9 cellular contexts compared by ENCODE assay signal in the genomic region with DNA sequence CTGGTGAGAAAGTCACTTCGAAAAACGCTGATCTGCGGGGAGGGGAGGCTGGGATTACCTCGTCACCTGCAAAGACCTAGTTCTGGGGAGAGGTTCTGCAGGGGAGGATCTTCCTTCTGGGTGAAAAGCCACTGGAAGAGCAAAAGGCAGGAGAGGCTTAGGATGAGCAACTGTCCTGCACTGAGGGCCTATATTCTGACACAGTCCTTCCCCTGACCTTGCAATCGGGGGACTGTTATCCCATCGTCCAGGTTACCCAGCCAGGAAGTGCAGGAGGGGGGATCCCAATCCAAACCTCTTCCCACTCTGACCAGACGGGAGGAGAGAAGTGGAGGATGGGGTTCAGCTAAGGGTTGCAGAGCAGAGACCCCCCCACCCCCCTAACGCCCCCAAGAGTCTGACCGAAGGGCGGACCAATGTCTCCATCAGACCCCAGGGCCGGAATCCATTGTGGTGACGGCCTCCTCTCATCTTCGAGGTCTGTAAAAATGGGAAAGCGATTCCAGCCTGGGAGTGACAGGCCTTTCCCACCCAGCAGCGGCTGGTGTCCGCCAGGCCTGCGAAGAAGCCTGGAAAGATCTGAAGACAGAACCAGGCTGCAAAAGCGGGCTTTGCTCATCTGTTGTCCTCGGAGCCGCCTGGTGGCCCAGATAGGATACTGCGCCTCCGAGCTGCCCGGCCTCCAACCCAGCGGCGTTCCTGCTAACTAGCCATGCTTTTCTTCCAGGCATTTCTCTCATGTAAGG. TPM values are rescaled to one million over a fixed set of nuclear protein-coding genes. Genes with fewer than 3 reads are reported as not detected.
DNase-seq lines count a peak whose midpoint lies in the region; ATAC-seq and TF ChIP-seq lines count a peak whose summit lies in the region.
"Had no signal": no experiment of that assay in that cellular context is flagged by ENCODE, and none has a peak within 500 bp of the region (broad histone marks: within the 10 kb centered on the region; RNA-seq: fewer than 3 reads in every experiment).

No MANE protein-coding gene starts in this region.

- TF ChIP-seq CTCF in Calu3 (IDR thresholded peaks at IDR 0.05; ENCODE audit: unreplicated experiment) (peak; percentile 84), coronary artery (IDR thresholded peaks at IDR 0.05) (peak; percentile 88)

- peaks cover 69% of the 10 kb centered on the region for H3K36me3 Mint-ChIP-seq in Calu3 (ENCODE audit: insufficient read depth, unreplicated experiment)
- peaks cover 4% of the 10 kb centered on the region for H3K36me3 Mint-ChIP-seq in activated CD4-positive, alpha-beta T cell treated with anti-CD3 and anti-CD28 coated beads, Interleukin-2, amount 10 ng/mL, durations not matched to agents 7 days and 5 days (ENCODE audit: low read depth)

- POLR2A ChIA-PET in activated CD4-positive, alpha-beta T cell treated with anti-CD3 and anti-CD28 coated beads, Interleukin-2, amount 10 ng/mL, durations not matched to agents 7 days and 5 days (lab: Charles Lee) = no interaction called here

- BruUV-seq in Calu3 (replicated peaks; lab: Mats Ljungman, UMichigan) = no TSS peak

- peak overlapping the region; percentile 97 to 98 for H3K27ac ChIP-seq in coronary artery

- DNase-seq in Calu3 = peak; percentile 79
- peak; percentile 41 for DNase-seq in NCI-H446 treated with DMSO at 0.1 percent for 48 hours (lab: John Stamatoyannopoulos, UW)
- peak; percentile 82 for DNase-seq in activated CD4-positive, alpha-beta T cell treated with anti-CD3 and anti-CD28 coated beads, Interleukin-2, amount 10 ng/mL, durations not matched to agents 7 days and 5 days
- peak; percentile 90 for DNase-seq in coronary artery (ENCODE audit: low spot score)
- DNase-seq in left lobe of liver (ENCODE audit: low spot score) = peak; percentile 86
- DNase-seq in stimulated activated CD4-positive, alpha-beta T cell treated with anti-CD3 and anti-CD28 coated beads, Interleukin-1b, Interleukin-23, amount 100 ng/mL, for 24 hours (ENCODE audit: low read depth in 4 of 4, low spot score in 1 of 4) = peak; percentile 61 to 68 (median 64)

- no peaks in the 10 kb centered on the region for H3K27me3 Mint-ChIP-seq in Calu3 (ENCODE audit: unreplicated experiment)
- H3K27me3 Mint-ChIP-seq in activated CD4-positive, alpha-beta T cell treated with anti-CD3 and anti-CD28 coated beads, Interleukin-2, amount 10 ng/mL, durations not matched to agents 7 days and 5 days = peaks cover 10% of the 10 kb centered on the region

- H3K4me3 ChIP-seq in coronary artery = peak overlapping the region; percentile 97

- H3K4me1 Mint-ChIP-seq in Calu3 (ENCODE audit: low read depth, unreplicated experiment) = peaks cover 5% of the 10 kb centered on the region
- H3K4me1 Mint-ChIP-seq in activated CD4-positive, alpha-beta T cell treated with anti-CD3 and anti-CD28 coated beads, Interleukin-2, amount 10 ng/mL, durations not matched to agents 7 days and 5 days = peaks cover 53% of the 10 kb centered on the region

- H3K9me3 Mint-ChIP-seq in Calu3 (ENCODE audit: low read depth, unreplicated experiment) = no peaks in the 10 kb centered on the region
- H3K9me3 Mint-ChIP-seq in activated CD4-positive, alpha-beta T cell treated with anti-CD3 and anti-CD28 coated beads, Interleukin-2, amount 10 ng/mL, durations not matched to agents 7 days and 5 days = no peaks in the 10 kb centered on the region

- H3K4me3 Mint-ChIP-seq in Calu3 (ENCODE audit: low read depth, unreplicated experiment) = peak overlapping the region; percentile 92
- peak overlapping the region; percentile 96 for H3K4me3 Mint-ChIP-seq in activated CD4-positive, alpha-beta T cell treated with anti-CD3 and anti-CD28 coated beads, Interleukin-2, amount 10 ng/mL, durations not matched to agents 7 days and 5 days

- H3K27ac Mint-ChIP-seq in Calu3 (ENCODE audit: unreplicated experiment) = peak overlapping the region; percentile 96
- H3K27ac Mint-ChIP-seq in activated CD4-positive, alpha-beta T cell treated with anti-CD3 and anti-CD28 coated beads, Interleukin-2, amount 10 ng/mL, durations not matched to agents 7 days and 5 days = peak overlapping the region; percentile 95

- intact Hi-C loops in Calu3 (cut with micrococcal nuclease; ENCODE audit: unreplicated experiment) = loop anchor here (1.0 to 5.0 kb wide), 6 partner anchors 15 to 304 kb away; no protein-coding TSS in a partner anchor

- ATAC-seq in HG02610 (IDR thresholded peaks at IDR 0.05; ENCODE audit: unreplicated experiment) = peak; percentile 42
- peak; percentile 59 for ATAC-seq in left lobe of liver
- ATAC-seq in GM21367 (IDR thresholded peaks at IDR 0.05; ENCODE audit: unreplicated experiment) = no peak

- CTCF ChIA-PET in Calu3 (lab: Charles Lee) = interaction anchor here (0.7 to 3.4 kb wide), 10 partner anchors 15 to 344 kb away, joined by 3 to 21 read pairs (median 4); no protein-coding TSS in a partner anchor
- CTCF ChIA-PET in activated CD4-positive, alpha-beta T cell treated with anti-CD3 and anti-CD28 coated beads, Interleukin-2, amount 10 ng/mL, durations not matched to agents 7 days and 5 days (lab: Charles Lee) = interaction anchor here (0.5 to 4.0 kb wide), 27 partner anchors 10 to 463 kb away, joined by 3 to 13 read pairs (median 4); no protein-coding TSS in a partner anchor

RNA-seq across cellular contexts. Expression of gene DHRS3, which starts 1.6 kb away (rescaled TPM):
- total RNA-seq in Calu3 (2022) (173 and 239 TPM in 2 replicates), left lobe of liver (175 TPM)
- total RNA-seq in activated CD4-positive, alpha-beta T cell treated with anti-CD3 and anti-CD28 coated beads, Interleukin-2, amount 10 ng/mL, durations not matched to agents 7 days and 5 days = 10 to 100 TPM; 30.3 to 31.2 TPM

RNA-seq across cellular contexts. Expression of gene AADACL4, which starts 24.3 kb away (rescaled TPM):
- not detected in 2 replicates for total RNA-seq in Calu3 (2022)
- not detected for total RNA-seq in activated CD4-positive, alpha-beta T cell treated with anti-CD3 and anti-CD28 coated beads, Interleukin-2, amount 10 ng/mL, durations not matched to agents 7 days and 5 days
- total RNA-seq in left lobe of liver = not detected
- total RNA-seq: glomerular endothelial cell had no signal
